Comparison of ENCODE assay signal across 6 cellular contexts in the genomic region with DNA sequence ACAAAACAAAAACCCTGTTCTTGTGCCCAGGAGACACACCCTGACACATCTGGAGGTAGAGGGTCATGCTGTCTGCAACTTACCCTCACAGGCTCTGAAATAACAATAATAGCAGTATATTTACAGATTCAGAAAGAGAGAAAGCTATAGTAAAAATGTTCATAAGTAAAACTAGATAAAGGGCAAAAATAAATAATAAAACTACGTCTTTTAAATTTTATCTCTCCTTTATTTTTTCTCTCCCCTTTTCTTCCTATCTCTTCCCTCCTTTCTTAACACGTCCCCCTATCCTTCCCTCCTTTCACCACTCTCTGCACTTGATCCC. TPM values are rescaled to one million over a fixed set of nuclear protein-coding genes. Genes with fewer than 3 reads are reported as not detected.
DNase-seq lines count a peak whose midpoint lies in the region; ATAC-seq and TF ChIP-seq lines count a peak whose summit lies in the region.
"Not testable (repeated sequence)": the region's sequence is repeated elsewhere in the genome, so short reads cannot be mapped to it uniquely, and the experiment has no call there.

No MANE protein-coding gene starts in this region.

- not testable (repeated sequence) for H3K9me3 Mint-ChIP-seq in Caco-2 (ENCODE audit: unreplicated experiment); activated naive CD4-positive, alpha-beta T cell treated with anti-CD3 and anti-CD28 coated beads, Interleukin-2, amount 10 ng/mL, durations not matched to agents 7 days and 5 days; mesothelial cell of epicardium; stimulated activated naive CD8-positive, alpha-beta T cell treated with anti-CD3 and anti-CD28 coated beads, Interleukin-15, amount 100 ng/mL, for 72 hours

- ATAC-seq in stimulated activated naive CD8-positive, alpha-beta T cell treated with anti-CD3 and anti-CD28 coated beads, Interleukin-15, amount 100 ng/mL, for 72 hours: not testable (repeated sequence)

- POLR2A ChIA-PET in Caco-2 (lab: Charles Lee): not testable (repeated sequence)

- H3K79me2 ChIP-seq in OCI-LY3 (ENCODE audit: low read length): peaks cover 13% of the 10 kb centered on the region

- TF ChIP-seq CTCF in Caco-2 (IDR thresholded peaks at IDR 0.05; ENCODE audit: insufficient read depth in 1 of 2, low read depth in 1 of 2, low read length in 1 of 2, severe bottlenecking in 1 of 2, unreplicated experiment in 1 of 2); OCI-LY3 (IDR thresholded peaks at IDR 0.05; ENCODE audit: low read depth, low read length); epithelial cell of esophagus (IDR thresholded peaks at IDR 0.05; ENCODE audit: insufficient read depth, low read depth, low read length, missing control alignments); mesothelial cell of epicardium (IDR thresholded peaks at IDR 0.05; ENCODE audit: unreplicated experiment): not testable (repeated sequence)

- H3K4me1 ChIP-seq in Caco-2: not testable (repeated sequence)
- peaks cover 11% of the 10 kb centered on the region; the same call in 1 of the 2 replicates for H3K4me1 ChIP-seq in OCI-LY3 (ENCODE audit: low read length)

- not testable (repeated sequence) for BruUV-seq in Caco-2 (replicated peaks; lab: Mats Ljungman, UMichigan)

- not testable (repeated sequence) for DNase-seq in Caco-2; activated naive CD4-positive, alpha-beta T cell treated with anti-CD3 and anti-CD28 coated beads, Interleukin-2, amount 10 ng/mL, durations not matched to agents 7 days and 5 days; epithelial cell of esophagus (ENCODE audit: low read depth); mesothelial cell of epicardium (ENCODE audit: low spot score in 2 of 2, unreplicated experiment in 2 of 2); stimulated activated naive CD8-positive, alpha-beta T cell treated with anti-CD3 and anti-CD28 coated beads, Interleukin-15, amount 100 ng/mL, for 72 hours

- H4K20me1 ChIP-seq in OCI-LY3 (ENCODE audit: insufficient read depth, low read length): not testable (repeated sequence)

- H3K27ac Mint-ChIP-seq in Caco-2 (ENCODE audit: unreplicated experiment); mesothelial cell of epicardium: not testable (repeated sequence)
- peak overlapping the region; percentile 81 for H3K27ac Mint-ChIP-seq in activated naive CD4-positive, alpha-beta T cell treated with anti-CD3 and anti-CD28 coated beads, Interleukin-2, amount 10 ng/mL, durations not matched to agents 7 days and 5 days
- H3K27ac Mint-ChIP-seq in stimulated activated naive CD8-positive, alpha-beta T cell treated with anti-CD3 and anti-CD28 coated beads, Interleukin-15, amount 100 ng/mL, for 72 hours: peak overlapping the region; percentile 1 to 97

- H3K27me3 Mint-ChIP-seq in Caco-2 (ENCODE audit: insufficient read depth, unreplicated experiment): peaks cover 19% of the 10 kb centered on the region
- H3K27me3 Mint-ChIP-seq in activated naive CD4-positive, alpha-beta T cell treated with anti-CD3 and anti-CD28 coated beads, Interleukin-2, amount 10 ng/mL, durations not matched to agents 7 days and 5 days; stimulated activated naive CD8-positive, alpha-beta T cell treated with anti-CD3 and anti-CD28 coated beads, Interleukin-15, amount 100 ng/mL, for 72 hours: not testable (repeated sequence)
- peaks cover 90% of the 10 kb centered on the region for H3K27me3 Mint-ChIP-seq in mesothelial cell of epicardium (ENCODE audit: low read depth)

- not testable (repeated sequence) for H2AFZ ChIP-seq in OCI-LY3 (ENCODE audit: low read depth, low read length)

- H3K36me3 Mint-ChIP-seq in Caco-2 (ENCODE audit: insufficient read depth, unreplicated experiment); mesothelial cell of epicardium: not testable (repeated sequence)
- H3K36me3 Mint-ChIP-seq in activated naive CD4-positive, alpha-beta T cell treated with anti-CD3 and anti-CD28 coated beads, Interleukin-2, amount 10 ng/mL, durations not matched to agents 7 days and 5 days: peaks cover 24% of the 10 kb centered on the region

- H3K4me3 ChIP-seq in Caco-2 (ENCODE audit: low read depth, low read length): peak overlapping the region; percentile 55; the same call in 1 of the 2 replicates
- H3K4me3 ChIP-seq in OCI-LY3 (ENCODE audit: low read length): peak overlapping the region; percentile 87
- peak overlapping the region; percentile 63 for H3K4me3 ChIP-seq in epithelial cell of esophagus (ENCODE audit: low read length)

- CTCF ChIA-PET in Caco-2 (lab: Charles Lee): interaction anchor here (0.6 kb wide), 1 partner anchor 189 kb away, joined by 3 read pairs; no protein-coding TSS in a partner anchor
- CTCF ChIA-PET in activated naive CD4-positive, alpha-beta T cell treated with anti-CD3 and anti-CD28 coated beads, Interleukin-2, amount 10 ng/mL, durations not matched to agents 7 days and 5 days (lab: Charles Lee): interaction anchor here (0.7 to 3.1 kb wide), 6 partner anchors 32 to 1732 kb away, joined by 3 to 19 read pairs (median 4); partner anchors contain the start of genes ATP6V1G2 and DDX39B

- H3K4me1 Mint-ChIP-seq in Caco-2 (ENCODE audit: low read depth, unreplicated experiment) (peaks cover 18% of the 10 kb centered on the region), mesothelial cell of epicardium (peaks cover 23% of the 10 kb centered on the region)
- peaks cover 73% of the 10 kb centered on the region for H3K4me1 Mint-ChIP-seq in activated naive CD4-positive, alpha-beta T cell treated with anti-CD3 and anti-CD28 coated beads, Interleukin-2, amount 10 ng/mL, durations not matched to agents 7 days and 5 days
- peaks cover 61% of the 10 kb centered on the region for H3K4me1 Mint-ChIP-seq in stimulated activated naive CD8-positive, alpha-beta T cell treated with anti-CD3 and anti-CD28 coated beads, Interleukin-15, amount 100 ng/mL, for 72 hours

- not testable (repeated sequence) for H3K9ac ChIP-seq in OCI-LY3 (ENCODE audit: low read length)

- H3K4me3 Mint-ChIP-seq in Caco-2 (ENCODE audit: unreplicated experiment): peak overlapping the region; percentile 41
- peak overlapping the region; percentile 81 for H3K4me3 Mint-ChIP-seq in activated naive CD4-positive, alpha-beta T cell treated with anti-CD3 and anti-CD28 coated beads, Interleukin-2, amount 10 ng/mL, durations not matched to agents 7 days and 5 days
- peak overlapping the region; percentile 42 for H3K4me3 Mint-ChIP-seq in mesothelial cell of epicardium
- H3K4me3 Mint-ChIP-seq in stimulated activated naive CD8-positive, alpha-beta T cell treated with anti-CD3 and anti-CD28 coated beads, Interleukin-15, amount 100 ng/mL, for 72 hours: peak overlapping the region; percentile 79 to 80

- not testable (repeated sequence) for H3K9me3 ChIP-seq in Caco-2; OCI-LY3 (ENCODE audit: insufficient read depth, low read length)

- not testable (repeated sequence) for H3K36me3 ChIP-seq in Caco-2 (ENCODE audit: control insufficient read depth, insufficient read depth, low read length); OCI-LY3 (replicated peaks; ENCODE audit: low read depth, low read length)

- H3K4me2 ChIP-seq in OCI-LY3 (ENCODE audit: low read length): peak overlapping the region; percentile 67

- intact Hi-C loops in Caco-2 (cut with micrococcal nuclease; ENCODE audit: unreplicated experiment): loop anchor here (1.0 to 10.0 kb wide), 4 partner anchors 34 to 105 kb away; partner anchors contain the start of genes ATP6V1G2, MCCD1 and MICA

- H3K27ac ChIP-seq in OCI-LY3 (ENCODE audit: low read length): not testable (repeated sequence)

- H3K27me3 ChIP-seq in Caco-2 (replicated peaks; ENCODE audit: control insufficient read depth, insufficient read depth, low read length); OCI-LY3 (ENCODE audit: low read depth, low read length): not testable (repeated sequence)

RNA-seq across cellular contexts. Expression of gene MICB, which starts 4.4 kb away (rescaled TPM):
- total RNA-seq in Caco-2 (2022) (6.4 and 7.5 TPM in 2 replicates), mesothelial cell of epicardium (0.31 TPM in 1 of 3 replicates, not detected in the others)

RNA-seq across cellular contexts. Expression of gene MCCD1, which starts 35.2 kb away (rescaled TPM):
- total RNA-seq in Caco-2 (2022): not detected in 2 replicates
- total RNA-seq in mesothelial cell of epicardium: not detected in 3 replicates

RNA-seq across cellular contexts. Expression of gene DDX39B, which starts 48.3 kb away (rescaled TPM):
- total RNA-seq in Caco-2 (2022) (416 and 423 TPM in 2 replicates), mesothelial cell of epicardium (635 to 649 TPM (median 647 TPM) in 3 replicates)

RNA-seq across cellular contexts. Expression of gene ATP6V1G2, which starts 52.9 kb away (rescaled TPM):
- total RNA-seq in Caco-2 (2022) (0.26 and 0.43 TPM in 2 replicates), mesothelial cell of epicardium (2.2 to 2.7 TPM (median 2.5 TPM) in 3 replicates)

RNA-seq across cellular contexts. Expression of gene NFKBIL1, which starts 53.9 kb away (rescaled TPM):
- total RNA-seq in Caco-2 (2022): 14.7 and 17.4 TPM in 2 replicates
- 27.7 to 28.2 TPM (median 28.1 TPM) in 3 replicates for total RNA-seq in mesothelial cell of epicardium
